12 cellular contexts compared by ENCODE assay signal in the genomic region with DNA sequence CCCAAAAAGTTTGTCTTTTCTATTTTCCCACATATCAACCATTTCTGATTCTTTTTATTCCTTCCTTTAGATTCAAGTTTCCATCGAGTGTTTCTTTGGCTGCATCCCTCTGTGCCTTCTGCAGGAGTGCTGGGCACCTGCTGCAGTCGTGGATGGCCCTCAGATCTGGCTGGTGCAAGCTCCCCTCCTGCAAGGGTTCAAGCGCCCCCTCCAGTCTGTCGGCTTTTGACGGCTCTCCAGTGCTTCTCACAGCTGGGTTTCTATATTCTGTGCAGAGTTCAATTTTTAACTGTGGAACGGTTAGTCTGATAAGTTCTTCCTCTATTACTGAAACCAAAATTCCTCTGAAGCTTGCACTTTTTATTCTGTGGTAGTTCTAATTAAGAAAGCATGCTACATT.
A peak's percentile ranks its signal among the peaks of the same experiment; 100 is the strongest.
DNase-seq lines count a peak whose midpoint lies in the region; ATAC-seq, FAIRE-seq and TF ChIP-seq lines count a peak whose summit lies in the region.
"Had no signal": no experiment of that assay in that cellular context is flagged by ENCODE, and none has a peak within 500 bp of the region (broad histone marks: within the 10 kb centered on the region; RNA-seq: fewer than 3 reads in every experiment).

No MANE protein-coding gene starts in this region.

- peak overlapping the region; percentile 26 for H3K27ac Mint-ChIP-seq in activated naive CD4-positive, alpha-beta T cell treated with anti-CD3 and anti-CD28 coated beads, Interleukin-2, amount 50 U/mL, for 24 hours

- peaks cover 7% of the 10 kb centered on the region for H3K36me3 Mint-ChIP-seq in activated naive CD4-positive, alpha-beta T cell treated with anti-CD3 and anti-CD28 coated beads, Interleukin-2, amount 50 U/mL, for 24 hours

- H3K36me3 ChIP-seq in OCI-LY3 (replicated peaks; ENCODE audit: low read depth, low read length), result peaks cover 7% of the 10 kb centered on the region

- H4K20me1 ChIP-seq in OCI-LY3 (ENCODE audit: insufficient read depth, low read length), result no peaks in the 10 kb centered on the region

- H3K27me3 Mint-ChIP-seq in activated naive CD4-positive, alpha-beta T cell treated with anti-CD3 and anti-CD28 coated beads, Interleukin-2, amount 50 U/mL, for 24 hours, result no peaks in the 10 kb centered on the region

- H3K9me3 Mint-ChIP-seq in activated naive CD4-positive, alpha-beta T cell treated with anti-CD3 and anti-CD28 coated beads, Interleukin-2, amount 50 U/mL, for 24 hours, result no peaks in the 10 kb centered on the region

- H3K9ac ChIP-seq in OCI-LY3 (ENCODE audit: low read length), result peak overlapping the region; percentile 32

- H3K4me1 Mint-ChIP-seq in activated naive CD4-positive, alpha-beta T cell treated with anti-CD3 and anti-CD28 coated beads, Interleukin-2, amount 50 U/mL, for 24 hours, result peaks cover 35% of the 10 kb centered on the region

- H3K27me3 ChIP-seq in OCI-LY3 (ENCODE audit: low read depth, low read length), result no peaks in the 10 kb centered on the region

- no peak overlapping the region for H3K4me3 Mint-ChIP-seq in activated naive CD4-positive, alpha-beta T cell treated with anti-CD3 and anti-CD28 coated beads, Interleukin-2, amount 50 U/mL, for 24 hours

- no peak overlapping the region for H2AFZ ChIP-seq in OCI-LY3 (ENCODE audit: low read depth, low read length)

- H3K9me3 ChIP-seq in OCI-LY3 (ENCODE audit: insufficient read depth, low read length), result no peaks in the 10 kb centered on the region
- H3K9me3 ChIP-seq: thoracic aorta had no signal

- H3K4me1 ChIP-seq in OCI-LY3 (ENCODE audit: low read length), result peaks cover 34% of the 10 kb centered on the region

- no peak for FAIRE-seq in frontal cortex (lab: Jason Lieb, UNC)

- peak; percentile 29 for DNase-seq in stimulated activated CD4-positive, alpha-beta T cell treated with anti-CD3 and anti-CD28 coated beads, Interleukin-2, amount 100 ng/mL, for 4 hours (ENCODE audit: low read depth)
- DNase-seq in frontal cortex (ENCODE audit: low spot score in 2 of 2) (no peak), NCI-H2227 treated with DMSO at 0.1 percent for 48 hours (lab: John Stamatoyannopoulos, UW) (no peak)
- DNase-seq: DMS79 treated with DMSO at 0.1 percent for 48 hours, KBM-7, NCI-H226, SIG-M5 had no signal

- TF ChIP-seq CTCF in GM12874 (IDR thresholded peaks at IDR 0.05; ENCODE audit: insufficient read depth, low read depth, low read length) (0 out of 2 replicates have a peak, but pooled peaks have one; percentile 12), OCI-LY3 (IDR thresholded peaks at IDR 0.05; ENCODE audit: low read depth, low read length) (peak; percentile 70)

- no peak for ATAC-seq in GM18498 (IDR thresholded peaks at IDR 0.05; ENCODE audit: unreplicated experiment)

- peak overlapping the region; percentile 35 for H3K27ac ChIP-seq in OCI-LY3 (ENCODE audit: low read length)
- H3K27ac ChIP-seq: thoracic aorta had no signal

- H3K4me3 ChIP-seq in OCI-LY3 (ENCODE audit: low read length), result no peak overlapping the region
- H3K4me3 ChIP-seq: thoracic aorta had no signal

- peak overlapping the region; percentile 43 for H3K4me2 ChIP-seq in OCI-LY3 (ENCODE audit: low read length)

- no peaks in the 10 kb centered on the region; the same call in 1 of the 2 replicates for H3K79me2 ChIP-seq in OCI-LY3 (ENCODE audit: low read length)
